ENCODE assay signal across 26 cellular contexts in genomic region chr16:24428751-24429150, GRCh38.
"Had no signal": no experiment of that assay in that cellular context is flagged by ENCODE, and none has a peak within 500 bp of the region (broad histone marks: within the 10 kb centered on the region; RNA-seq: fewer than 3 reads in every experiment).

No MANE protein-coding gene starts in this region.

- H3K9me3 ChIP-seq: pancreas, prostate gland, sigmoid colon, stomach, tibial artery had no signal

- H3K4me3 ChIP-seq: coronary artery, dorsolateral prefrontal cortex, pancreas, prostate gland, sigmoid colon, smooth muscle cell, stomach, tibial artery had no signal

- H3K36me3 ChIP-seq: pancreas, prostate gland, sigmoid colon, stomach, tibial artery, WERI-Rb-1 had no signal

- H3K27ac ChIP-seq: coronary artery, dorsolateral prefrontal cortex, pancreas, prostate gland, sigmoid colon, stomach, tibial artery, WERI-Rb-1 had no signal

- DNase-seq: activated CD4-positive, alpha-beta T cell treated with anti-CD3 and anti-CD28 coated beads for 48 hours; activated CD4-positive, alpha-beta T cell treated with anti-CD3 and anti-CD28 coated beads, Interleukin-2, amount 50 U/mL, for 48 hours; activated CD8-positive, alpha-beta memory T cell treated with anti-CD3 and anti-CD28 coated beads for 24 hours; activated effector memory CD4-positive, alpha-beta T cell treated with Interleukin-2 at 50 U/mL for 16 hours; activated naive CD4-positive, alpha-beta T cell treated with Interleukin-2 at 50 U/mL for 16 hours; anterior cingulate cortex; dorsolateral prefrontal cortex; effector memory CD4-positive, alpha-beta T cell; head of caudate nucleus; hippocampal formation; left cardiac atrium; mammary epithelial cell; naive thymus-derived CD4-positive, alpha-beta T cell; pancreas; retina; sigmoid colon; stimulated activated CD4-positive, alpha-beta T cell treated with anti-CD3 and anti-CD28 coated beads, Interleukin-1b, Interleukin-23, amount 100 ng/mL, for 48 hours; stimulated activated naive B cell treated with anti-CD40 and anti-IgM and Interleukin-4, amounts not matched to agents 10 μg/mL and 1 μg/mL and 100 μg/mL, for 72 hours; stomach; T-helper 9 cell; tibial artery; WERI-Rb-1 had no signal

- ATAC-seq: activated CD4-positive, CD25-positive, alpha-beta regulatory T cell treated with anti-CD3 and anti-CD28 coated beads, Interleukin-2, amount 50 U/mL, for 24 hours; left cardiac atrium; naive thymus-derived CD4-positive, alpha-beta T cell; pancreas; stimulated activated naive B cell treated with anti-CD40 and anti-IgM and Interleukin-4, amounts not matched to agents 10 μg/mL and 1 μg/mL and 100 μg/mL, for 72 hours had no signal

- H3K4me1 ChIP-seq: pancreas, prostate gland, sigmoid colon, stomach, tibial artery had no signal

- H3K27me3 ChIP-seq: pancreas, sigmoid colon had no signal
